Comparison of ENCODE assay signal across 10 cellular contexts in the genomic region with DNA sequence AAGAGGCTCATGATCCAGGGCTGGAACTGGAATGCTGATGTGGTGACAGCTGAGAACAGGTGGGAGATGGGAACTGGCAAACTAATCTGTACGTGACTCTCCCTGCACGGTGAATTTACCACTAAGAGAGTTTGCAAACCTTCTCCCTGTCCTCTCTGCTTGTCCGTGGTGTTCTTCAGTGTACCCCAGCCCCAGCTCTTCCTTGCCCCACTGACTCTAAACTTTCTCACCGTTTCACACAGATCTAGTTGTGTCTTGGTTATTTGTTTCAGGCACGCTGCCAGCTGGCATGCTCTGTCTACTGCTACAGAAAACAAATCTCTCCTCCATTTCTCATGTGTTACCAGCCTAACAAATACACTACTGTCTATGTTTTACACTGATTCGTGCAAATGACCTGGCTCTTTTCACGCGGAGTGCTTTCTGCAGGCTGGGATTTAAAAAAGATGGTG.
DNase-seq lines count a peak whose midpoint lies in the region; ATAC-seq and TF ChIP-seq lines count a peak whose summit lies in the region.
"Had no signal": no experiment of that assay in that cellular context is flagged by ENCODE, and none has a peak within 500 bp of the region (broad histone marks: within the 10 kb centered on the region; RNA-seq: fewer than 3 reads in every experiment).

No MANE protein-coding gene starts in this region.

- POLR2A ChIA-PET in PC-3 (lab: Charles Lee; ENCODE audit: unreplicated experiment) = no interaction called here

- H3K4me2 ChIP-seq in PC-3 (ENCODE audit: low read length) = no peak overlapping the region

- TF ChIP-seq CTCF in astrocyte of the spinal cord (IDR thresholded peaks at IDR 0.05; ENCODE audit: low read depth, low read length) (no peak), PC-3 (conservative IDR thresholded peaks at IDR 0.05; ENCODE audit: low read depth, low read length) (no peak)

- no peak overlapping the region for H3K27ac ChIP-seq in PC-3 (ENCODE audit: low read length)

- CTCF ChIA-PET in PC-3 (lab: Charles Lee) = no interaction called here

- ATAC-seq in left cardiac atrium = peak; percentile 30 to 47
- ATAC-seq in PC-3 = no peak
- ATAC-seq: activated naive CD4-positive, alpha-beta T cell treated with anti-CD3 and anti-CD28 coated beads, Interleukin-2, amount 50 U/mL, for 72 hours had no signal

- H3K27me3 ChIP-seq in PC-3 (ENCODE audit: low read length) = no peaks in the 10 kb centered on the region

- no peaks in the 10 kb centered on the region for H3K36me3 ChIP-seq in PC-3 (ENCODE audit: low read depth, low read length)

- H3K79me2 ChIP-seq in PC-3 (ENCODE audit: low read length) = no peaks in the 10 kb centered on the region

- BruUV-seq in PC-3 (replicated peaks; lab: Mats Ljungman, UMichigan) = no TSS peak

- in situ Hi-C loops in astrocyte of the spinal cord (cut with HindIII; ENCODE audit: low sequenced_read_pairs) = no loop called here

- intact Hi-C loops in left cardiac atrium (cut with DNase I) (no loop called here), PC-3 (cut with micrococcal nuclease) (no loop called here)

- H4K20me1 ChIP-seq in PC-3 (ENCODE audit: low read length) = no peaks in the 10 kb centered on the region

- H3K4me3 ChIP-seq in astrocyte of the spinal cord (ENCODE audit: low read depth, low read length) (no peak overlapping the region), PC-3 (ENCODE audit: low read length) (no peak overlapping the region)

- H3K4me1 ChIP-seq in PC-3 (ENCODE audit: insufficient read depth, low read length) = no peaks in the 10 kb centered on the region
- H3K4me1 ChIP-seq: Caco-2 had no signal

- no peaks in the 10 kb centered on the region for H3K9me3 ChIP-seq in PC-3 (ENCODE audit: low read length)
- H3K9me3 ChIP-seq: Caco-2 had no signal

- no peaks in the 10 kb centered on the region for H3F3A ChIP-seq in PC-3 (ENCODE audit: low read length, unreplicated experiment)

- DNase-seq in LHCN-M2 (ENCODE audit: low read depth) (peak; percentile 34), astrocyte of the spinal cord (ENCODE audit: low read depth, low spot score) (peak; percentile 43), left cardiac atrium (peak; percentile 38), retina (peak; percentile 54), PC-3 (no peak), NCI-H146 treated with DMSO at 0.1 percent for 48 hours (lab: John Stamatoyannopoulos, UW; ENCODE audit: unreplicated experiment) (no peak)
- no peak for DNase-seq in stimulated activated CD4-positive, alpha-beta T cell treated with anti-CD3 and anti-CD28 coated beads, Interleukin-2, amount 100 ng/mL, for 24 hours
- no peak for DNase-seq in stimulated activated CD4-positive, alpha-beta T cell treated with anti-CD3 and anti-CD28 coated beads, Interleukin-4, amount 100 ng/mL, for 1 hour
- DNase-seq: Caco-2 had no signal

- no peak overlapping the region for H2AFZ ChIP-seq in PC-3 (ENCODE audit: low read length)

- H3K9me2 ChIP-seq in PC-3 (replicated peaks; ENCODE audit: low read length) = no peaks in the 10 kb centered on the region

- no peak overlapping the region for H3K9ac ChIP-seq in PC-3 (ENCODE audit: low read length)

Comparison
In these comparisons a context has a peak if more than half of its experiments do, and no peak if none do; other contexts are left out.
1. DNase-seq: peak in LHCN-M2 (single experiment), astrocyte of the spinal cord (single experiment), left cardiac atrium (single experiment) and retina (single experiment); none in stimulated activated CD4-positive, alpha-beta T cell treated with anti-CD3 and anti-CD28 coated beads, Interleukin-2, amount 100 ng/mL, for 24 hours (0 of 2), PC-3 (single experiment), NCI-H146 treated with DMSO at 0.1 percent for 48 hours (single experiment) and stimulated activated CD4-positive, alpha-beta T cell treated with anti-CD3 and anti-CD28 coated beads, Interleukin-4, amount 100 ng/mL, for 1 hour (single experiment).